1 cellular context compared by ENCODE assay signal in genomic region chr7:98875501-98875900, GRCh38.
TF ChIP-seq lines count a peak whose summit lies in the region.

No MANE protein-coding gene starts in this region.

TF ChIP-seq in HCT116, 20 proteins besides CTCF, POLR2A, EP300 and RAD21 (continued from another document):
- TF ChIP-seq REST (IDR thresholded peaks at IDR 0.05; ENCODE audit: low read depth) (no peak), MAX (IDR thresholded peaks at IDR 0.05) (no peak), POLR2AphosphoS5 (IDR thresholded peaks at IDR 0.05; ENCODE audit: low read depth, low read length) (no peak), SP1 (IDR thresholded peaks at IDR 0.05; ENCODE audit: low read depth) (no peak), JUND (IDR thresholded peaks at IDR 0.05) (no peak), CEBPB (IDR thresholded peaks at IDR 0.05; ENCODE audit: low read depth) (no peak)
